In the genomic region with DNA sequence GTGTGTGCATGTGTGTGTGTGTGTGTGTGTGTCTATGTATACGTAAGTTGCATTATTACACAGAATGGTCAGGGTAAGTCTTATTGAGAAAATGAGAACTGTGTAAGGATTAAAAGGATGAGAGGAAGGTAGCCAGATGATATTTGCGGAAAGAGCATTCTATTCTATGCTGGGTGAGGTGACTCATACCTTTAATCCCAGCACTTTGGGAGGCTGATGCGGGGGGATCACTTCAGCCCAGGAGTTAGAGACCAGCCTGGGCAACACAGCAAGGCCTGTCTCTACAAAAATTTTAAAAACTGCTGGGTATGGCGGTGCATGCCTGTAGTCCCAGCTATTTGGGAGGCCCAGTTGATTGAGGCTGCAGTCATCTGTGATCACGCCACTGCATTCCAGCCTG, we compare ENCODE assay signal across 7 cellular contexts.
"Had no signal": no experiment of that assay in that cellular context is flagged by ENCODE, and none has a peak within 500 bp of the region (broad histone marks: within the 10 kb centered on the region; RNA-seq: fewer than 3 reads in every experiment).

No MANE protein-coding gene starts in this region.

- H3K4me3 ChIP-seq: GM23338 had no signal

- DNase-seq: H9, HFFc6, KBM-7 had no signal

- ATAC-seq: GM23338, HCT116, HepG2 had no signal

- H3K27ac ChIP-seq: HL-60 had no signal

- H2AFZ ChIP-seq: GM23338 had no signal

- H3K4me2 ChIP-seq: GM23338 had no signal
